In the genomic region with DNA sequence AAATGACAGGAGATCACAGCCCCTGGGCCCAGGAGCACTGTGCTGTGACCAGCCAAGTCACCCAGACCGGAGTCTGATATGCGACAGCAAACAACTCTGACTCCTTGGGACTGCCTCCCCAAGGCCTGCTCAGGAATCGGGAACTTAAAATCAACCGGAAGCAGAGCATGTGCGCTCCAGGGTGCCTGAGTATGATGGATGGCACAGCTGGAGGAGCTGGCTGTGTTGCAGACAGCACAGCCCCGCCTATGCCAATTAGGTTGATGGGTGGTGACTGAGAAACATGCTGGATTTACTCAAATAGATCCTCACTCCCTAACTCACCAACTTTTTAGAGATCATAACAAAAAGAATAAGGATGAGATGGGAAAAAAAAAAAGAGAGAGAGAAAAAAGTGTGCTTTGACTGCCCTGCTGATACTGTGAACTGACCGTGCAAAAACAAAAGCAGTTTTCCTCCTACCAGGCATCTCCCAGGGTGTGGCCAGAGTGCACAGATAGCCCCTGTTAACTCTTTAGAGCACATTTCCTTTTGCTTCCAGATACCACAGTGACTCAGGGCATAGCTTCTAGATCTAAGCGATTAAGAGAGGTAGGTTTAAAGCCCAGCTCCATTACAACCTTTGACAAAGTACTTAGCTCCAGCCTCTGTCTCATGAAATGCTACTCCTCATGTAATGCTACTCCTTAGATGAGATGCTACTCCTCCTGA, we compare ENCODE assay signal across 12 cellular contexts. TPM values are rescaled to one million over a fixed set of nuclear protein-coding genes. Genes with fewer than 3 reads are reported as not detected.
A peak's percentile ranks its signal among the peaks of the same experiment; 100 is the strongest.
DNase-seq lines count a peak whose midpoint lies in the region; ATAC-seq lines count a peak whose summit lies in the region.
"Had no signal": no experiment of that assay in that cellular context is flagged by ENCODE, and none has a peak within 500 bp of the region (broad histone marks: within the 10 kb centered on the region; RNA-seq: fewer than 3 reads in every experiment).

No MANE protein-coding gene starts in this region.

- peaks cover 16% of the 10 kb centered on the region for H3K36me3 Mint-ChIP-seq in dendritic cell treated with granulocyte-macrophage colony-stimulating factor and Interleukin-4, amounts not matched to agents 40 ng/mL and 50 ng/mL, for 4 days (ENCODE audit: low read depth)
- H3K36me3 Mint-ChIP-seq in activated T-cell treated with anti-CD3 and anti-CD28 coated beads, Interleukin-2, amount 50 U/mL, for 72 hours (ENCODE audit: insufficient read depth in 2 of 2), result no peaks in the 10 kb centered on the region

- DNase-seq in COR-L47 (lab: John Stamatoyannopoulos, UW) (peak; percentile 85), NCI-H2227 (lab: John Stamatoyannopoulos, UW; ENCODE audit: unreplicated experiment) (peak; percentile 69), activated gamma-delta T cell (lab: John Stamatoyannopoulos, UW) (no peak)
- DNase-seq in activated T-cell treated with anti-CD3 and anti-CD28 coated beads, Interleukin-2, amount 50 U/mL, for 72 hours, result no peak
- DNase-seq: activated effector memory CD4-positive, alpha-beta T cell treated with anti-CD3 and anti-CD28 coated beads, Interleukin-2, amount 50 U/mL, for 16 hours; C1 segment of cervical spinal cord; dermis blood vessel endothelial cell; NCI-H187 treated with DMSO at 0.1 percent for 48 hours had no signal

- H3K36me3 ChIP-seq in mesodermal cell (ENCODE audit: control insufficient read depth, insufficient read depth, low read length), result no peaks in the 10 kb centered on the region

- H3K4me1 ChIP-seq in mesodermal cell (ENCODE audit: control insufficient read depth, insufficient read depth, low read length, poor library complexity, severe bottlenecking), result peaks cover 24% of the 10 kb centered on the region

- H3K4me3 Mint-ChIP-seq in dendritic cell treated with granulocyte-macrophage colony-stimulating factor and Interleukin-4, amounts not matched to agents 40 ng/mL and 50 ng/mL, for 4 days, result peak overlapping the region; percentile 70
- no peak overlapping the region for H3K4me3 Mint-ChIP-seq in activated T-cell treated with anti-CD3 and anti-CD28 coated beads, Interleukin-2, amount 50 U/mL, for 72 hours

- peak overlapping the region; percentile 80 for H3K27ac Mint-ChIP-seq in dendritic cell treated with granulocyte-macrophage colony-stimulating factor and Interleukin-4, amounts not matched to agents 40 ng/mL and 50 ng/mL, for 4 days
- H3K27ac Mint-ChIP-seq in activated T-cell treated with anti-CD3 and anti-CD28 coated beads, Interleukin-2, amount 50 U/mL, for 72 hours, result no peak overlapping the region

- WGBS in mesodermal cell (ENCODE audit: insufficient coverage in 2 of 2), 2 experiments, result 16 to 60% methylated on average over 4 of the region's 8 CpGs

- ATAC-seq in GM18867 (IDR thresholded peaks at IDR 0.05; ENCODE audit: unreplicated experiment) (no peak), HG02759 (IDR thresholded peaks at IDR 0.05; ENCODE audit: unreplicated experiment) (no peak)
- ATAC-seq in activated T-cell treated with anti-CD3 and anti-CD28 coated beads, Interleukin-2, amount 50 U/mL, for 72 hours (replicated peaks in 1 of 2), result no peak

- intact Hi-C loops in dendritic cell treated with granulocyte-macrophage colony-stimulating factor and Interleukin-4, amounts not matched to agents 40 ng/mL and 50 ng/mL, for 4 days (cut with micrococcal nuclease), result no loop called here

- H3K9me3 ChIP-seq in mesodermal cell (ENCODE audit: control insufficient read depth, low read length), result no peaks in the 10 kb centered on the region

- peaks cover 50% of the 10 kb centered on the region for H3K4me1 Mint-ChIP-seq in dendritic cell treated with granulocyte-macrophage colony-stimulating factor and Interleukin-4, amounts not matched to agents 40 ng/mL and 50 ng/mL, for 4 days (ENCODE audit: low read depth)
- no peaks in the 10 kb centered on the region for H3K4me1 Mint-ChIP-seq in activated T-cell treated with anti-CD3 and anti-CD28 coated beads, Interleukin-2, amount 50 U/mL, for 72 hours (ENCODE audit: low read depth)

- peaks cover 1% of the 10 kb centered on the region for H3K9me3 Mint-ChIP-seq in dendritic cell treated with granulocyte-macrophage colony-stimulating factor and Interleukin-4, amounts not matched to agents 40 ng/mL and 50 ng/mL, for 4 days
- no peaks in the 10 kb centered on the region for H3K9me3 Mint-ChIP-seq in activated T-cell treated with anti-CD3 and anti-CD28 coated beads, Interleukin-2, amount 50 U/mL, for 72 hours

- H3K27ac ChIP-seq in mesodermal cell (ENCODE audit: low read depth, low read length, severe bottlenecking), result peak overlapping the region; percentile 68

- H3K4me3 ChIP-seq in mesodermal cell (ENCODE audit: extremely low read depth, insufficient read depth, low read length, poor library complexity, severe bottlenecking), result no peak overlapping the region

- H3K27me3 Mint-ChIP-seq in dendritic cell treated with granulocyte-macrophage colony-stimulating factor and Interleukin-4, amounts not matched to agents 40 ng/mL and 50 ng/mL, for 4 days, result peaks cover 51% of the 10 kb centered on the region
- peaks cover 46% of the 10 kb centered on the region for H3K27me3 Mint-ChIP-seq in activated T-cell treated with anti-CD3 and anti-CD28 coated beads, Interleukin-2, amount 50 U/mL, for 72 hours (ENCODE audit: low read depth)

RNA-seq across cellular contexts. Expression of a gene that starts 27.4 kb away (rescaled TPM):
- 6.0 TPM for polyA plus RNA-seq in mesodermal cell (2013, experiment 1 of 2)
- 4.0 TPM for polyA plus RNA-seq in mesodermal cell (2013, experiment 2 of 2)
- under 1 TPM; 0.10 to 0.12 TPM for total RNA-seq in activated T-cell treated with anti-CD3 and anti-CD28 coated beads, Interleukin-2, amount 50 U/mL, for 72 hours

Comparison
In these comparisons a context has a peak if more than half of its experiments do, and no peak if none do; other contexts are left out.
1. DNase-seq: peak in COR-L47 (single experiment) and NCI-H2227 (single experiment); none in activated gamma-delta T cell (single experiment) and activated T-cell treated with anti-CD3 and anti-CD28 coated beads, Interleukin-2, amount 50 U/mL, for 72 hours (0 of 2).